9 cellular contexts compared by ENCODE assay signal in genomic region chr7:130970696-130971095, GRCh38.
DNase-seq lines count a peak whose midpoint lies in the region; ATAC-seq and TF ChIP-seq lines count a peak whose summit lies in the region.
"Had no signal": no experiment of that assay in that cellular context is flagged by ENCODE, and none has a peak within 500 bp of the region (broad histone marks: within the 10 kb centered on the region; RNA-seq: fewer than 3 reads in every experiment).

No MANE protein-coding gene starts in this region.

- H2AFZ ChIP-seq in PC-3 (ENCODE audit: low read length) = no peak overlapping the region

- no peaks in the 10 kb centered on the region for H3K9me3 Mint-ChIP-seq in stimulated activated effector memory CD8-positive, alpha-beta T cell treated with anti-CD3 and anti-CD28 coated beads, Interleukin-12 subunit alpha, Interleukin-12 subunit beta, amount 100 ng/mL, for 72 hours

- H3K4me3 Mint-ChIP-seq in stimulated activated effector memory CD8-positive, alpha-beta T cell treated with anti-CD3 and anti-CD28 coated beads, Interleukin-12 subunit alpha, Interleukin-12 subunit beta, amount 100 ng/mL, for 72 hours = peak overlapping the region; percentile 57

- peak; percentile 55 for DNase-seq in activated CD8-positive, alpha-beta memory T cell treated with anti-CD3 and anti-CD28 coated beads for 24 hours
- DNase-seq in activated CD8-positive, alpha-beta memory T cell treated with anti-CD3 and anti-CD28 coated beads, Interleukin-2, amount 50 U/mL, for 4 hours = no peak
- DNase-seq in PC-3 = no peak
- peak; percentile 50 to 70 for DNase-seq in dermis microvascular lymphatic vessel endothelial cell (ENCODE audit: low read depth in 2 of 2)
- peak in 1 of 2 donors; percentile 51 for DNase-seq in stimulated activated effector memory CD8-positive, alpha-beta T cell treated with anti-CD3 and anti-CD28 coated beads, Interleukin-12 subunit alpha, Interleukin-12 subunit beta, amount 100 ng/mL, for 72 hours (ENCODE audit: low spot score in 2 of 2)
- DNase-seq in hypothalamus (lab: John Stamatoyannopoulos, UW) = no peak
- DNase-seq in D341Med (ENCODE audit: low spot score) = no peak
- DNase-seq in HPDE6-E6E7 (ENCODE audit: extremely low spot score) = no peak
- DNase-seq: NCI-H187 treated with DMSO at 0.1 percent for 48 hours had no signal

- H3K4me3 ChIP-seq in PC-3 (ENCODE audit: low read length) = no peak overlapping the region

- H3K27ac Mint-ChIP-seq in stimulated activated effector memory CD8-positive, alpha-beta T cell treated with anti-CD3 and anti-CD28 coated beads, Interleukin-12 subunit alpha, Interleukin-12 subunit beta, amount 100 ng/mL, for 72 hours = peak overlapping the region; percentile 96

- no TSS peak for BruUV-seq in PC-3 (replicated peaks; lab: Mats Ljungman, UMichigan)

- H3K27me3 ChIP-seq in PC-3 (ENCODE audit: low read length) = no peaks in the 10 kb centered on the region

- H3K4me1 Mint-ChIP-seq in stimulated activated effector memory CD8-positive, alpha-beta T cell treated with anti-CD3 and anti-CD28 coated beads, Interleukin-12 subunit alpha, Interleukin-12 subunit beta, amount 100 ng/mL, for 72 hours = peaks cover 83% of the 10 kb centered on the region

- H3K79me2 ChIP-seq in PC-3 (ENCODE audit: low read length) = no peaks in the 10 kb centered on the region

- H3K9me2 ChIP-seq in PC-3 (replicated peaks; ENCODE audit: low read length) = no peaks in the 10 kb centered on the region

- peaks cover 4% of the 10 kb centered on the region; the same call in 1 of the 2 replicates for H3K4me1 ChIP-seq in PC-3 (ENCODE audit: insufficient read depth, low read length)

- intact Hi-C loops in PC-3 (cut with micrococcal nuclease) = no loop called here

- H4K20me1 ChIP-seq in PC-3 (ENCODE audit: low read length) = no peaks in the 10 kb centered on the region

- H3K36me3 Mint-ChIP-seq in stimulated activated effector memory CD8-positive, alpha-beta T cell treated with anti-CD3 and anti-CD28 coated beads, Interleukin-12 subunit alpha, Interleukin-12 subunit beta, amount 100 ng/mL, for 72 hours = peaks cover 52% of the 10 kb centered on the region

- H3K9me3 ChIP-seq in PC-3 (ENCODE audit: low read length) = no peaks in the 10 kb centered on the region

- ATAC-seq in PC-3 = peak; percentile 60
- peak; percentile 31 for ATAC-seq in stimulated activated effector memory CD8-positive, alpha-beta T cell treated with anti-CD3 and anti-CD28 coated beads, Interleukin-12 subunit alpha, Interleukin-12 subunit beta, amount 100 ng/mL, for 72 hours

- H3K4me2 ChIP-seq in PC-3 (ENCODE audit: low read length) = no peak overlapping the region

- no peak overlapping the region; the same call in 1 of the 2 replicates for H3K27ac ChIP-seq in PC-3 (ENCODE audit: low read length)

- no peaks in the 10 kb centered on the region for H3F3A ChIP-seq in PC-3 (ENCODE audit: low read length, unreplicated experiment)

- TF ChIP-seq CTCF in PC-3 (conservative IDR thresholded peaks at IDR 0.05; ENCODE audit: low read depth, low read length) = no peak

- CTCF ChIA-PET in PC-3 (lab: Charles Lee) = no interaction called here

- POLR2A ChIA-PET in PC-3 (lab: Charles Lee; ENCODE audit: unreplicated experiment) = no interaction called here

- no peak overlapping the region for H3K9ac ChIP-seq in PC-3 (ENCODE audit: low read length)

- H3K36me3 ChIP-seq in PC-3 (ENCODE audit: low read depth, low read length) = peaks cover 17% of the 10 kb centered on the region

Comparison
In these comparisons a context has a peak if more than half of its experiments do, and no peak if none do; other contexts are left out.
1. DNase-seq: peak in activated CD8-positive, alpha-beta memory T cell treated with anti-CD3 and anti-CD28 coated beads for 24 hours (single experiment) and dermis microvascular lymphatic vessel endothelial cell (2 of 2); none in activated CD8-positive, alpha-beta memory T cell treated with anti-CD3 and anti-CD28 coated beads, Interleukin-2, amount 50 U/mL, for 4 hours (single experiment), PC-3 (single experiment), hypothalamus (0 of 51), D341Med (single experiment) and HPDE6-E6E7 (single experiment).